1 cellular context compared by ENCODE assay signal in the genomic region with DNA sequence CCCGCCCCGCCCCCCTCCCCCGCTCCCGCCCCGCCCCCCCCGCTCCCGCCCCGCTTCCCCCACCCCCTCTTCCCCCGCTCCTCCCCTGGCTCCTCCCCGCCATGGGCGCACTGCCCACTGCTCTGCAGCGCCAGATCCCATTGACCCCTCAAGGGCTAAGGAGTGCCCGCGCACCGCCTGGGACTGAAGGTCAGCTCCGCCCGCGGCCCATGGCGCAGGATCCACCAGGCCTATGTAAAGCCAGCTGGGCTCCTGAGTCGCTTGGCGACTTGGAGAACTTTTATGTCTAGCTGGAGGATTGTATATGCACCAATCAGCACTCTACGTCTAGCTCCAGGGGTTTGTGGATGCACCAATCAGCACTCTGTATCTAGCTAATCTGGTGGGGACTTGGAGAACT.
TF ChIP-seq lines count a peak whose summit lies in the region.

No MANE protein-coding gene starts in this region.

TF ChIP-seq in SK-N-SH, 30 proteins besides CTCF, POLR2A, EP300 and RAD21 (continued from another document):
- TF ChIP-seq, protein P1, sequence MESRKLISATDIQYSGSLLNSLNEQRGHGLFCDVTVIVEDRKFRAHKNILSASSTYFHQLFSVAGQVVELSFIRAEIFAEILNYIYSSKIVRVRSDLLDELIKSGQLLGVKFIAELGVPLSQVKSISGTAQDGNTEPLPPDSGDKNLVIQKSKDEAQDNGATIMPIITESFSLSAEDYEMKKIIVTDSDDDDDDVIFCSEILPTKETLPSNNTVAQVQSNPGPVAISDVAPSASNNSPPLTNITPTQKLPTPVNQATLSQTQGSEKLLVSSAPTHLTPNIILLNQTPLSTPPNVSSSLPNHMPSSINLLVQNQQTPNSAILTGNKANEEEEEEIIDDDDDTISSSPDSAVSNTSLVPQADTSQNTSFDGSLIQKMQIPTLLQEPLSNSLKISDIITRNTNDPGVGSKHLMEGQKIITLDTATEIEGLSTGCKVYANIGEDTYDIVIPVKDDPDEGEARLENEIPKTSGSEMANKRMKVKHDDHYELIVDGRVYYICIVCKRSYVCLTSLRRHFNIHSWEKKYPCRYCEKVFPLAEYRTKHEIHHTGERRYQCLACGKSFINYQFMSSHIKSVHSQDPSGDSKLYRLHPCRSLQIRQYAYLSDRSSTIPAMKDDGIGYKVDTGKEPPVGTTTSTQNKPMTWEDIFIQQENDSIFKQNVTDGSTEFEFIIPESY (IDR thresholded peaks at IDR 0.05; ENCODE audit: borderline replicate concordance, low read depth), result no peak
- TF ChIP-seq FOXJ3 (CRISPR knock-in tag; IDR thresholded peaks at IDR 0.05) (no peak), GATA2 (CRISPR knock-in tag; IDR thresholded peaks at IDR 0.05) (no peak), JUND (IDR thresholded peaks at IDR 0.05) (no peak), RXRA (IDR thresholded peaks at IDR 0.05; ENCODE audit: borderline replicate concordance, low read depth) (no peak), SIN3A (IDR thresholded peaks at IDR 0.05; ENCODE audit: borderline replicate concordance, low read depth, low read length) (no peak), POLR2AphosphoS5 (IDR thresholded peaks at IDR 0.05; ENCODE audit: low read depth, low read length) (no peak), TEAD4 (IDR thresholded peaks at IDR 0.05; ENCODE audit: borderline replicate concordance, insufficient read depth) (no peak)
- TF ChIP-seq, protein P2, sequence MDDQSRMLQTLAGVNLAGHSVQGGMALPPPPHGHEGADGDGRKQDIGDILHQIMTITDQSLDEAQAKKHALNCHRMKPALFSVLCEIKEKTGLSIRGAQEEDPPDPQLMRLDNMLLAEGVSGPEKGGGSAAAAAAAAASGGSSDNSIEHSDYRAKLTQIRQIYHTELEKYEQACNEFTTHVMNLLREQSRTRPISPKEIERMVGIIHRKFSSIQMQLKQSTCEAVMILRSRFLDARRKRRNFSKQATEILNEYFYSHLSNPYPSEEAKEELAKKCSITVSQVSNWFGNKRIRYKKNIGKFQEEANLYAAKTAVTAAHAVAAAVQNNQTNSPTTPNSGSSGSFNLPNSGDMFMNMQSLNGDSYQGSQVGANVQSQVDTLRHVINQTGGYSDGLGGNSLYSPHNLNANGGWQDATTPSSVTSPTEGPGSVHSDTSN (IDR thresholded peaks at IDR 0.05), result no peak
- TF ChIP-seq, protein P3, sequence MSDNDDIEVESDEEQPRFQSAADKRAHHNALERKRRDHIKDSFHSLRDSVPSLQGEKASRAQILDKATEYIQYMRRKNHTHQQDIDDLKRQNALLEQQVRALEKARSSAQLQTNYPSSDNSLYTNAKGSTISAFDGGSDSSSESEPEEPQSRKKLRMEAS (IDR thresholded peaks at IDR 0.05; ENCODE audit: low read depth), result no peak
- TF ChIP-seq, protein P4, sequence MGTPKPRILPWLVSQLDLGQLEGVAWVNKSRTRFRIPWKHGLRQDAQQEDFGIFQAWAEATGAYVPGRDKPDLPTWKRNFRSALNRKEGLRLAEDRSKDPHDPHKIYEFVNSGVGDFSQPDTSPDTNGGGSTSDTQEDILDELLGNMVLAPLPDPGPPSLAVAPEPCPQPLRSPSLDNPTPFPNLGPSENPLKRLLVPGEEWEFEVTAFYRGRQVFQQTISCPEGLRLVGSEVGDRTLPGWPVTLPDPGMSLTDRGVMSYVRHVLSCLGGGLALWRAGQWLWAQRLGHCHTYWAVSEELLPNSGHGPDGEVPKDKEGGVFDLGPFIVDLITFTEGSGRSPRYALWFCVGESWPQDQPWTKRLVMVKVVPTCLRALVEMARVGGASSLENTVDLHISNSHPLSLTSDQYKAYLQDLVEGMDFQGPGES (IDR thresholded peaks at IDR 0.05; ENCODE audit: low read depth, low read length), result no peak
- TF ChIP-seq, protein P5, sequence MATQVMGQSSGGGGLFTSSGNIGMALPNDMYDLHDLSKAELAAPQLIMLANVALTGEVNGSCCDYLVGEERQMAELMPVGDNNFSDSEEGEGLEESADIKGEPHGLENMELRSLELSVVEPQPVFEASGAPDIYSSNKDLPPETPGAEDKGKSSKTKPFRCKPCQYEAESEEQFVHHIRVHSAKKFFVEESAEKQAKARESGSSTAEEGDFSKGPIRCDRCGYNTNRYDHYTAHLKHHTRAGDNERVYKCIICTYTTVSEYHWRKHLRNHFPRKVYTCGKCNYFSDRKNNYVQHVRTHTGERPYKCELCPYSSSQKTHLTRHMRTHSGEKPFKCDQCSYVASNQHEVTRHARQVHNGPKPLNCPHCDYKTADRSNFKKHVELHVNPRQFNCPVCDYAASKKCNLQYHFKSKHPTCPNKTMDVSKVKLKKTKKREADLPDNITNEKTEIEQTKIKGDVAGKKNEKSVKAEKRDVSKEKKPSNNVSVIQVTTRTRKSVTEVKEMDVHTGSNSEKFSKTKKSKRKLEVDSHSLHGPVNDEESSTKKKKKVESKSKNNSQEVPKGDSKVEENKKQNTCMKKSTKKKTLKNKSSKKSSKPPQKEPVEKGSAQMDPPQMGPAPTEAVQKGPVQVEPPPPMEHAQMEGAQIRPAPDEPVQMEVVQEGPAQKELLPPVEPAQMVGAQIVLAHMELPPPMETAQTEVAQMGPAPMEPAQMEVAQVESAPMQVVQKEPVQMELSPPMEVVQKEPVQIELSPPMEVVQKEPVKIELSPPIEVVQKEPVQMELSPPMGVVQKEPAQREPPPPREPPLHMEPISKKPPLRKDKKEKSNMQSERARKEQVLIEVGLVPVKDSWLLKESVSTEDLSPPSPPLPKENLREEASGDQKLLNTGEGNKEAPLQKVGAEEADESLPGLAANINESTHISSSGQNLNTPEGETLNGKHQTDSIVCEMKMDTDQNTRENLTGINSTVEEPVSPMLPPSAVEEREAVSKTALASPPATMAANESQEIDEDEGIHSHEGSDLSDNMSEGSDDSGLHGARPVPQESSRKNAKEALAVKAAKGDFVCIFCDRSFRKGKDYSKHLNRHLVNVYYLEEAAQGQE (IDR thresholded peaks at IDR 0.05; ENCODE audit: low read depth, low read length), result no peak
